In the genomic region with DNA sequence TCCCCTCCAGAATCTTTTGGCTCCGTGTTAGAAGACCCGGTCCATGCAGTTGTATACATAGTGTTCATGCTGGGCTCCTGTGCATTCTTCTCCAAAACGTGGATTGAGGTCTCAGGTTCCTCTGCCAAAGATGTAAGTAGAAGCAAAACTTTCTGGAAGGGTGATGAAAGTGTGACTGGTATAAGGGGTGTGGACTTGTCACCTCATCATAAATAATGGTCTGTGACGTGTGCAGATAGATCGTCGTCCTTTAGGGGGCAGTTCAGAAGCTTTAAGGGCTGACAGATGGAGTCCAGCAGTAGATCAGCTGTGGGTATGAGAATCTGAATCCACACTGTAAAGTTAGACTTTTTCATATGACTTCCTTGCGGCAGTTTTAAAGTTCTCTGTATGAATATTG, we compare ENCODE assay signal across 1 cellular context.
TF ChIP-seq lines count a peak whose summit lies in the region.

No MANE protein-coding gene starts in this region.

TF ChIP-seq in HCT116, 20 proteins besides CTCF, POLR2A, EP300 and RAD21:
- TF ChIP-seq ZFX (IDR thresholded peaks at IDR 0.05) (no peak), CBX3 (IDR thresholded peaks at IDR 0.05; ENCODE audit: low read depth) (no peak), ELF1 (IDR thresholded peaks at IDR 0.05; ENCODE audit: borderline replicate concordance, low read depth) (no peak), TCF7L2 (IDR thresholded peaks at IDR 0.05; ENCODE audit: borderline replicate concordance, extremely low read depth, insufficient read depth, insufficient read length) (no peak), SRF (IDR thresholded peaks at IDR 0.05; ENCODE audit: low read depth) (no peak), EZH2phosphoT487 (IDR thresholded peaks at IDR 0.05; ENCODE audit: borderline replicate concordance) (no peak), POLR2AphosphoS5 (IDR thresholded peaks at IDR 0.05; ENCODE audit: low read depth, low read length) (no peak), EZH2 (IDR thresholded peaks at IDR 0.05) (no peak), ZNF274 (IDR thresholded peaks at IDR 0.05; ENCODE audit: low read depth, low read length) (no peak), EGR1 (IDR thresholded peaks at IDR 0.05; ENCODE audit: low read depth) (no peak)
- TF ChIP-seq, protein P1, sequence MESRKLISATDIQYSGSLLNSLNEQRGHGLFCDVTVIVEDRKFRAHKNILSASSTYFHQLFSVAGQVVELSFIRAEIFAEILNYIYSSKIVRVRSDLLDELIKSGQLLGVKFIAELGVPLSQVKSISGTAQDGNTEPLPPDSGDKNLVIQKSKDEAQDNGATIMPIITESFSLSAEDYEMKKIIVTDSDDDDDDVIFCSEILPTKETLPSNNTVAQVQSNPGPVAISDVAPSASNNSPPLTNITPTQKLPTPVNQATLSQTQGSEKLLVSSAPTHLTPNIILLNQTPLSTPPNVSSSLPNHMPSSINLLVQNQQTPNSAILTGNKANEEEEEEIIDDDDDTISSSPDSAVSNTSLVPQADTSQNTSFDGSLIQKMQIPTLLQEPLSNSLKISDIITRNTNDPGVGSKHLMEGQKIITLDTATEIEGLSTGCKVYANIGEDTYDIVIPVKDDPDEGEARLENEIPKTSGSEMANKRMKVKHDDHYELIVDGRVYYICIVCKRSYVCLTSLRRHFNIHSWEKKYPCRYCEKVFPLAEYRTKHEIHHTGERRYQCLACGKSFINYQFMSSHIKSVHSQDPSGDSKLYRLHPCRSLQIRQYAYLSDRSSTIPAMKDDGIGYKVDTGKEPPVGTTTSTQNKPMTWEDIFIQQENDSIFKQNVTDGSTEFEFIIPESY (IDR thresholded peaks at IDR 0.05; ENCODE audit: extremely low read depth, insufficient replicate concordance, low read length): no peak
